8 cellular contexts compared by ENCODE assay signal in the genomic region with DNA sequence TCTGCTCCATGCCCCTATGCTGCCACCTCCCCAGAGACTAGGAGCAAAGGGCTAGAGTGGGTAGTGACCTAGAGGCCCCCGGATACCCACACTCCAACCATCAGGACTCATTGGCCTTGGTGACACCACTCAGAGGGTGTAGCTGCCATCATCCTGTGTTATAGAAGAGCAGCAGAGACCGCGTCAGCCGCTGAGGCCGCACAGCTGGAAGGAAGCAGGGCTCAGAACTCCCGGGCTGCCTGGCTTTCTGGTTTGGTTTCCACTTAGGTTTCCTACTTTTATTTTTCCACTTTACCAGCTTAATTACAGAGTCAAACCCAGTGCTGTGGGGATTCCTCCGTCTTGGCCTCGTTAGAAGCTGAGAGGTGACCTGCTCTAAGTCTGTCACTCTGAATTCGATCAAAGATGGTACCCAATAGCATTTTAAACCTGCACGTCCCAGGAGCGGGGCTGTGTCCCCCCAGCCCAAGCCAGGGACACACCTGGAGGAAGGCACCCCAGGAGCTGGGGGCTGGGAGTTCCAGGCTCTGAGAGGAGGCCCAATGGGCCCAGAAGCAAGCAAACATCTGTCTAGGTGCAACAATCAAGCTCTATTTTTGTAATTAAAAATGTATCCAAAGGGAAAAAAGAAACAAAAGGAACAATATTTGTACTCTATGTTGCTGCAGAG. TPM values are rescaled to one million over a fixed set of nuclear protein-coding genes. Genes with fewer than 3 reads are reported as not detected.
DNase-seq lines count a peak whose midpoint lies in the region; ATAC-seq lines count a peak whose summit lies in the region.

No MANE protein-coding gene starts in this region.

- no peaks in the 10 kb centered on the region for H3K79me1 ChIP-seq in mesendoderm (ENCODE audit: low read length)

- CTCF ChIA-PET in activated naive CD4-positive, alpha-beta T cell treated with anti-CD3 and anti-CD28 coated beads, Interleukin-2, amount 10 ng/mL, durations not matched to agents 7 days and 5 days (lab: Charles Lee): interaction anchor here (0.7 to 13.7 kb wide), 17 partner anchors 11 to 618 kb away, joined by 3 to 344 read pairs (median 4); a partner anchor contains a TSS
- CTCF ChIA-PET in T-cell (lab: Charles Lee): interaction anchor here (0.6 to 3.0 kb wide), 9 partner anchors 13 to 356 kb away, joined by 3 to 32 read pairs (median 5); no protein-coding TSS in a partner anchor

- no peak overlapping the region for H3K4ac ChIP-seq in mesendoderm (ENCODE audit: low read depth, low read length)

- no peak overlapping the region for H2BK5ac ChIP-seq in mesendoderm (ENCODE audit: low read length)

- H3K36me3 Mint-ChIP-seq in activated naive CD4-positive, alpha-beta T cell treated with anti-CD3 and anti-CD28 coated beads, Interleukin-2, amount 10 ng/mL, durations not matched to agents 7 days and 5 days: no peaks in the 10 kb centered on the region
- H3K36me3 Mint-ChIP-seq in T-cell: no peaks in the 10 kb centered on the region

- H3K27me3 ChIP-seq in stomach smooth muscle (ENCODE audit: control insufficient read depth in 1 of 2, insufficient read depth in 2 of 2, low read length in 2 of 2): no peaks in the 10 kb centered on the region
- H3K27me3 ChIP-seq in mesendoderm (ENCODE audit: insufficient read depth, low read length, poor library complexity): peaks cover 5% of the 10 kb centered on the region

- H3K4me3 ChIP-seq in stomach smooth muscle (ENCODE audit: low read length in 2 of 2) (no peak overlapping the region), mesendoderm (ENCODE audit: low read length) (no peak overlapping the region)

- peaks cover 28% of the 10 kb centered on the region for H3K4me1 Mint-ChIP-seq in activated naive CD4-positive, alpha-beta T cell treated with anti-CD3 and anti-CD28 coated beads, Interleukin-2, amount 10 ng/mL, durations not matched to agents 7 days and 5 days
- H3K4me1 Mint-ChIP-seq in T-cell: peaks cover 31 to 41% (median 31%) of the 10 kb centered on the region in 3 donors

- H2BK120ac ChIP-seq in mesendoderm (ENCODE audit: low read depth, low read length): no peak overlapping the region

- H3K4me3 Mint-ChIP-seq in activated naive CD4-positive, alpha-beta T cell treated with anti-CD3 and anti-CD28 coated beads, Interleukin-2, amount 10 ng/mL, durations not matched to agents 7 days and 5 days: peak overlapping the region; percentile 62
- H3K4me3 Mint-ChIP-seq in T-cell: peak overlapping the region in 2 of 3 donors; percentile 45 to 54

- no peak overlapping the region for H2BK15ac ChIP-seq in mesendoderm (replicated peaks; ENCODE audit: low read depth)

- WGBS in mesendoderm (ENCODE audit: extremely low coverage, insufficient coverage, low lambda C conversion rate): no CpG with 5 or more reads among the region's 11 CpGs

- no peak for ATAC-seq in T-cell (replicated peaks in 1 of 4)

- H3K9me3 ChIP-seq in stomach smooth muscle (ENCODE audit: control insufficient read depth in 2 of 2, low read length in 2 of 2): no peaks in the 10 kb centered on the region

- H4K8ac ChIP-seq in mesendoderm (ENCODE audit: low read depth, low read length): no peak overlapping the region

- peaks cover 56% of the 10 kb centered on the region for H3K4me1 ChIP-seq in stomach smooth muscle (ENCODE audit: control insufficient read depth, insufficient read depth, low read length)
- peaks cover 8% of the 10 kb centered on the region for H3K4me1 ChIP-seq in mesendoderm (ENCODE audit: control insufficient read depth, low read depth, low read length)

- H3K23ac ChIP-seq in mesendoderm (ENCODE audit: low read length): no peak overlapping the region

- no peak overlapping the region for H4K5ac ChIP-seq in mesendoderm (ENCODE audit: low read length)

- H3K27ac ChIP-seq in stomach smooth muscle (ENCODE audit: low read length): peak overlapping the region; percentile 18
- H3K27ac ChIP-seq in mesendoderm (ENCODE audit: low read depth, low read length): no peak overlapping the region

- H3K4me2 ChIP-seq in mesendoderm (ENCODE audit: low read length): no peak overlapping the region

- no peak overlapping the region for H3K18ac ChIP-seq in mesendoderm (ENCODE audit: low read length)

- H3K56ac ChIP-seq in mesendoderm (ENCODE audit: low read length): no peak overlapping the region

- peaks cover 45% of the 10 kb centered on the region for H3K27me3 Mint-ChIP-seq in activated naive CD4-positive, alpha-beta T cell treated with anti-CD3 and anti-CD28 coated beads, Interleukin-2, amount 10 ng/mL, durations not matched to agents 7 days and 5 days
- H3K27me3 Mint-ChIP-seq in T-cell: peaks cover 0 to 5% of the 10 kb centered on the region in 2 donors

- H3K36me3 ChIP-seq in stomach smooth muscle (ENCODE audit: control insufficient read depth in 2 of 2, insufficient read depth in 2 of 2, low read length in 2 of 2) (no peaks in the 10 kb centered on the region), mesendoderm (ENCODE audit: control insufficient read depth, insufficient read depth, low read length) (no peaks in the 10 kb centered on the region)

- no peak overlapping the region for H2AK5ac ChIP-seq in mesendoderm (ENCODE audit: low read length)

- POLR2A ChIA-PET in T-cell (lab: Charles Lee): no interaction called here

- H3K79me2 ChIP-seq in mesendoderm (ENCODE audit: control insufficient read depth, insufficient read depth, low read length): no peaks in the 10 kb centered on the region

- H3K9ac ChIP-seq in stomach smooth muscle (ENCODE audit: low read length in 2 of 2) (no peak overlapping the region), mesendoderm (ENCODE audit: low read length) (no peak overlapping the region)

- no peak overlapping the region for H3K27ac Mint-ChIP-seq in activated naive CD4-positive, alpha-beta T cell treated with anti-CD3 and anti-CD28 coated beads, Interleukin-2, amount 10 ng/mL, durations not matched to agents 7 days and 5 days
- peak overlapping the region; percentile 69 to 72 for H3K27ac Mint-ChIP-seq in T-cell

- H3K9me3 Mint-ChIP-seq in activated naive CD4-positive, alpha-beta T cell treated with anti-CD3 and anti-CD28 coated beads, Interleukin-2, amount 10 ng/mL, durations not matched to agents 7 days and 5 days: no peaks in the 10 kb centered on the region
- no peaks in the 10 kb centered on the region for H3K9me3 Mint-ChIP-seq in T-cell

- DNase-seq in activated naive CD4-positive, alpha-beta T cell treated with anti-CD3 and anti-CD28 coated beads, Interleukin-2, amount 10 ng/mL, durations not matched to agents 7 days and 5 days: no peak
- no peak for DNase-seq in activated naive CD4-positive, alpha-beta T cell (lab: John Stamatoyannopoulos, UW)
- no peak for DNase-seq in T-cell
- peak; percentile 44 for DNase-seq in left kidney (ENCODE audit: low read depth, low spot score)
- no peak for DNase-seq in mesendoderm
- no peak for DNase-seq in NCI-H446 (lab: John Stamatoyannopoulos, UW)
- DNase-seq in activated effector memory CD4-positive, alpha-beta T cell treated with anti-CD3 and anti-CD28 coated beads, Interleukin-2, amount 50 U/mL, for 16 hours: no peak

RNA-seq across cellular contexts. Expression of a gene that starts 2.1 kb away (rescaled TPM):
- 1 to 10 TPM; 2.1 to 7.0 (median 5.3) TPM for total RNA-seq in T-cell
- 4.1 TPM for polyA plus RNA-seq in mesendoderm (2013, experiment 1 of 2)
- 4.4 TPM for polyA plus RNA-seq in mesendoderm (2013, experiment 2 of 2)

RNA-seq across cellular contexts. Expression of a gene that starts 41.6 kb away (rescaled TPM):
- total RNA-seq in T-cell: 1 to 10 TPM in 1 of 5 donors, under 1 TPM in 4; 0.65 to 1.3 (median 0.79) TPM
- polyA plus RNA-seq in mesendoderm (2013, experiment 1 of 2): 18.5 TPM
- polyA plus RNA-seq in mesendoderm (2013, experiment 2 of 2): 18.7 TPM
